ENCODE assay signal across 18 cellular contexts in the genomic region with DNA sequence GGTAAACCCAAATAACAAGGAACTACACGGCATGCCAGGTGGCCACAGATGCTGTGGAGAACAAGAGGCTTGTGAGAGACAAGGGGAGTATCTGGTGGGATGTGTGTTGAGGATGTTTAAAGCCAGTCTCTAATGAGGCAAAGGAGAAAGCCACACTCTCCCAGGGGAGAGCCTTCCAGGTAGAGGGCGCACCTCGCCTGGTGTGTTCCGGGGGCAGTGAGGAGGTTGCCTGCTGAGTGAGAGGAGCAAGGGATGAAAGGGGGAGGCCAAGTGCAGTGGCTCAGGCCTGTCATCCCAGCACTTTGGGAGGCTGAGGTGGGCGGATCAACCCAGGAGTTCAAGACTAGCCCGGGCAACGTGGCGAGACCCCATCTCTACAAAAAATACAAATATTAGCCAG. TPM values are rescaled to one million over a fixed set of nuclear protein-coding genes. Genes with fewer than 3 reads are reported as not detected.
"Had no signal": no experiment of that assay in that cellular context is flagged by ENCODE, and none has a peak within 500 bp of the region (broad histone marks: within the 10 kb centered on the region; RNA-seq: fewer than 3 reads in every experiment).

No MANE protein-coding gene starts in this region.

- ATAC-seq: activated CD4-positive, CD25-positive, alpha-beta regulatory T cell treated with anti-CD3 and anti-CD28 coated beads, Interleukin-2, amount 50 U/mL, for 24 hours; activated T-cell treated with anti-CD3 and anti-CD28 coated beads, Interleukin-2, amount 50 U/mL, for 72 hours; pancreas had no signal

- H3K36me3 Mint-ChIP-seq: activated CD4-positive, alpha-beta memory T cell treated with anti-CD3 and anti-CD28 coated beads for 36 hours; activated naive CD8-positive, alpha-beta T cell treated with anti-CD3 and anti-CD28 coated beads for 36 hours had no signal

- FAIRE-seq: pancreas, TTC549 had no signal

- H3K4me3 Mint-ChIP-seq: activated CD4-positive, alpha-beta memory T cell treated with anti-CD3 and anti-CD28 coated beads for 36 hours; activated naive CD8-positive, alpha-beta T cell treated with anti-CD3 and anti-CD28 coated beads for 36 hours; activated T-cell treated with anti-CD3 and anti-CD28 coated beads, Interleukin-2, amount 50 U/mL, for 72 hours; nephron progenitor cell had no signal

- H3K27me3 Mint-ChIP-seq: activated CD4-positive, alpha-beta memory T cell treated with anti-CD3 and anti-CD28 coated beads for 36 hours; activated naive CD8-positive, alpha-beta T cell treated with anti-CD3 and anti-CD28 coated beads for 36 hours had no signal

- DNase-seq: activated CD4-positive, alpha-beta memory T cell treated with anti-CD3 and anti-CD28 coated beads for 36 hours; activated CD8-positive, alpha-beta memory T cell treated with anti-CD3 and anti-CD28 coated beads, Interleukin-2, amount 50 U/mL, for 4 hours; activated gamma-delta T cell treated with Interleukin-2 at 50 U/mL for 16 hours; activated naive CD8-positive, alpha-beta T cell treated with anti-CD3 and anti-CD28 coated beads for 36 hours; activated T-cell treated with anti-CD3 and anti-CD28 coated beads, Interleukin-2, amount 50 U/mL, for 72 hours; brain microvascular endothelial cell; cerebellar nuclear complex; dermis blood vessel endothelial cell; hypothalamus; nephron progenitor cell; pancreas; stimulated activated CD4-positive, alpha-beta T cell treated with anti-CD3 and anti-CD28 coated beads, Interleukin-4, amount 100 ng/mL, for 4 hours; T-helper 2 cell; tibial artery had no signal

- H3K9me3 Mint-ChIP-seq: activated CD4-positive, alpha-beta memory T cell treated with anti-CD3 and anti-CD28 coated beads for 36 hours; activated naive CD8-positive, alpha-beta T cell treated with anti-CD3 and anti-CD28 coated beads for 36 hours; activated T-cell treated with anti-CD3 and anti-CD28 coated beads, Interleukin-2, amount 50 U/mL, for 72 hours; nephron progenitor cell had no signal

- H3K27ac Mint-ChIP-seq: activated CD4-positive, alpha-beta memory T cell treated with anti-CD3 and anti-CD28 coated beads for 36 hours; activated naive CD8-positive, alpha-beta T cell treated with anti-CD3 and anti-CD28 coated beads for 36 hours; activated T-cell treated with anti-CD3 and anti-CD28 coated beads, Interleukin-2, amount 50 U/mL, for 72 hours had no signal

RNA-seq across cellular contexts. Expression of a gene that starts 16.2 kb away (rescaled TPM):
- total RNA-seq: dermis blood vessel endothelial cell, pancreas, renal cortical epithelial cell, skeletal muscle tissue had no signal
